23 cellular contexts compared by ENCODE assay signal in the genomic region with DNA sequence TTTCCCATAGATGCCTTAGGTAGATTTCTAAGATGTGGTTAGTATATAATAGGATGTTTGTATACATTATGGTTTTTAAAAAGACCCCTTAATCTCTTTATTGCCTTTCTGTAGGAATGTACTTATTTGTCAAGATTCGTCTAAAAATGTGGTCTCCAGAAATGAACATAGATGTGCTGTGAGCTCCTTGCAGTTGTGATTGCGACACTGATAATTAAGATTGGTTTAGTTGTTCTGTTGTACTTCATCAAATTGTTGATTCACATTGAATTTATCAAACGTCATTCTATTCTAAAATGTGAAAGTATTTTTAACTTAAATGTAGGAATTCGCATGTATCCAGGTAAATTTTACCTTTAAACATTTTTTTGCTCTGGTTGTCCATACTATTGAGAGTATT. TPM values are rescaled to one million over a fixed set of nuclear protein-coding genes. Genes with fewer than 3 reads are reported as not detected.
DNase-seq lines count a peak whose midpoint lies in the region; ATAC-seq, FAIRE-seq and TF ChIP-seq lines count a peak whose summit lies in the region.
"Had no signal": no experiment of that assay in that cellular context is flagged by ENCODE, and none has a peak within 500 bp of the region (broad histone marks: within the 10 kb centered on the region; RNA-seq: fewer than 3 reads in every experiment).

No MANE protein-coding gene starts in this region.

- H3K4me1 Mint-ChIP-seq in activated naive CD4-positive, alpha-beta T cell treated with anti-CD3 and anti-CD28 coated beads, Interleukin-2, amount 50 U/mL, for 24 hours, result peaks cover 28% of the 10 kb centered on the region
- peaks cover 11% of the 10 kb centered on the region for H3K4me1 Mint-ChIP-seq in activated naive CD4-positive, alpha-beta T cell treated with anti-CD3 and anti-CD28 coated beads for 36 hours (ENCODE audit: low read depth)

- TF ChIP-seq RAD21 in K562 (CRISPR knock-in tag; conservative IDR thresholded peaks at IDR 0.05 in 1 of 2, IDR thresholded peaks at IDR 0.05 in 1 of 2), result no peak

- peaks cover 11% of the 10 kb centered on the region for H3K36me3 Mint-ChIP-seq in activated naive CD4-positive, alpha-beta T cell treated with anti-CD3 and anti-CD28 coated beads, Interleukin-2, amount 50 U/mL, for 24 hours
- peaks cover 12% of the 10 kb centered on the region for H3K36me3 Mint-ChIP-seq in activated naive CD4-positive, alpha-beta T cell treated with anti-CD3 and anti-CD28 coated beads for 36 hours (ENCODE audit: low read depth)

- no peak for FAIRE-seq in K562 (lab: Jason Lieb, UNC)
- FAIRE-seq: GM12878 had no signal

- H3K9ac ChIP-seq in K562 (ENCODE audit: insufficient read depth in 1 of 2, low read depth in 2 of 2, low read length in 2 of 2), result no peak overlapping the region
- H3K9ac ChIP-seq: BLaER1, GM23248 had no signal

- CTCF ChIA-PET in activated naive CD4-positive, alpha-beta T cell treated with anti-CD3 and anti-CD28 coated beads for 36 hours (lab: Charles Lee), result no interaction called here
- CTCF ChIA-PET in K562 (lab: Yijun Ruan, JAX; ENCODE audit: low intra/inter-chr PET ratio), result no interaction called here

- H3K4me1 ChIP-seq in K562 (replicated peaks in 1 of 2; ENCODE audit: control insufficient read depth in 2 of 2, insufficient read depth in 2 of 2, low read length in 2 of 2) (no peaks in the 10 kb centered on the region), spleen (peaks cover 0 to 29% (median 14%) of the 10 kb centered on the region in 6 donors)
- H3K4me1 ChIP-seq: BLaER1 had no signal

- no peak for DNase-seq in activated naive CD4-positive, alpha-beta T cell treated with anti-CD3 and anti-CD28 coated beads for 36 hours
- DNase-seq in K562 (ENCODE audit: extremely low read depth in 1 of 4, low spot score in 3 of 4), result no peak
- no peak for DNase-seq in spleen
- DNase-seq in stimulated activated CD4-positive, alpha-beta T cell treated with anti-CD3 and anti-CD28 coated beads, Interleukin-4, amount 100 ng/mL, for 4 hours, result no peak
- DNase-seq: CD4-positive, alpha-beta T cell; DND-41; GM23248; H9; HFFc6; KBM-7; MV-4-11; NCI-H1105 treated with DMSO at 0.1 percent for 48 hours; NCI-H2081; NCI-H2171 treated with DMSO at 0.1 percent for 48 hours; NCI-H526; PC-9; RPMI8226; SHP77 had no signal

- H3K9me3 ChIP-seq in KOPT-K1 (ENCODE audit: insufficient read depth, low read length, poor library complexity, severe bottlenecking) (peaks cover 11% of the 10 kb centered on the region), K562 (replicated peaks; ENCODE audit: control insufficient read depth, insufficient read depth, low read depth, low read length) (no peaks in the 10 kb centered on the region), spleen (peaks cover 0 to 8% (median 2%) of the 10 kb centered on the region in 8 donors)

- no peaks in the 10 kb centered on the region for H3K27me3 Mint-ChIP-seq in activated naive CD4-positive, alpha-beta T cell treated with anti-CD3 and anti-CD28 coated beads, Interleukin-2, amount 50 U/mL, for 24 hours
- H3K27me3 Mint-ChIP-seq in activated naive CD4-positive, alpha-beta T cell treated with anti-CD3 and anti-CD28 coated beads for 36 hours (ENCODE audit: low read depth), result no peaks in the 10 kb centered on the region
- H3K27me3 Mint-ChIP-seq: CD4-positive, alpha-beta T cell had no signal

- BruUV-seq in K562 (replicated peaks; lab: Mats Ljungman, UMichigan), result no TSS peak

- H3K27me3 ChIP-seq in K562 (ENCODE audit: control insufficient read depth in 2 of 2, insufficient read depth in 2 of 2, low read length in 2 of 2) (no peaks in the 10 kb centered on the region), spleen (replicated peaks in 1 of 7) (no peaks in the 10 kb centered on the region)
- H3K27me3 ChIP-seq: BLaER1 had no signal

- no peak overlapping the region for H3K4me2 ChIP-seq in K562 (ENCODE audit: insufficient read depth, low read length)
- H3K4me2 ChIP-seq: BLaER1, PC-9 had no signal

- 68% methylated on average over 4 of the region's 4 CpGs for WGBS in K562 (ENCODE audit: insufficient coverage, low coverage, missing lambda C conversion rate)
- 75 to 85% (median 82%) methylated on average over 4 of the region's 4 CpGs for WGBS in spleen, 5 donors

- no peaks in the 10 kb centered on the region for H3K79me2 ChIP-seq in K562 (ENCODE audit: control insufficient read depth, insufficient read depth, low read length)

- H3K27ac ChIP-seq in KOPT-K1 (ENCODE audit: low read depth, low read length, poor library complexity, severe bottlenecking) (peak overlapping the region; percentile 75), K562 (ENCODE audit: extremely low read depth, low read depth, low read length) (no peak overlapping the region), spleen (peak overlapping the region in 6 of 8 donors; percentile 16 to 61 (median 56))
- H3K27ac ChIP-seq: BLaER1, GM23248, PC-9 had no signal

- H3K27ac Mint-ChIP-seq in activated naive CD4-positive, alpha-beta T cell treated with anti-CD3 and anti-CD28 coated beads, Interleukin-2, amount 50 U/mL, for 24 hours, result no peak overlapping the region
- no peak overlapping the region for H3K27ac Mint-ChIP-seq in activated naive CD4-positive, alpha-beta T cell treated with anti-CD3 and anti-CD28 coated beads for 36 hours
- H3K27ac Mint-ChIP-seq: CD4-positive, alpha-beta T cell; HFFc6 had no signal

- no peak overlapping the region for H2AFZ ChIP-seq in K562 (ENCODE audit: low read depth, low read length)
- H2AFZ ChIP-seq: GM23248, PC-9 had no signal

- H3K9me3 Mint-ChIP-seq in activated naive CD4-positive, alpha-beta T cell treated with anti-CD3 and anti-CD28 coated beads, Interleukin-2, amount 50 U/mL, for 24 hours, result no peaks in the 10 kb centered on the region
- H3K9me3 Mint-ChIP-seq in activated naive CD4-positive, alpha-beta T cell treated with anti-CD3 and anti-CD28 coated beads for 36 hours, result no peaks in the 10 kb centered on the region
- H3K9me3 Mint-ChIP-seq: CD4-positive, alpha-beta T cell; HFFc6 had no signal

- H3K9me1 ChIP-seq in K562 (ENCODE audit: control insufficient read depth, insufficient read depth, low read length), result no peaks in the 10 kb centered on the region

- H3K4me3 ChIP-seq in K562 (no peak overlapping the region), spleen (peak overlapping the region in 2 of 8 donors; percentile 12 to 51)
- H3K4me3 ChIP-seq: BLaER1, GM12878, GM23248, PC-9 had no signal

- POLR2A ChIA-PET in K562 (lab: Yijun Ruan, JAX), result no interaction called here

- TF ChIP-seq CTCF in K562 (IDR thresholded peaks at IDR 0.05 in 2 of 3, conservative IDR thresholded peaks at IDR 0.05 in 1 of 3; ENCODE audit: insufficient read depth in 2 of 3, low read depth in 1 of 3, low read length in 3 of 3) (no peak), spleen (IDR thresholded peaks at IDR 0.05 in 8 of 11, conservative IDR thresholded peaks at IDR 0.05 in 3 of 11) (no peak)

- H3K36me3 ChIP-seq in KOPT-K1 (ENCODE audit: insufficient read depth, low read length) (peaks cover 7% of the 10 kb centered on the region), K562 (ENCODE audit: control insufficient read depth, insufficient read depth, low read length) (peaks cover 14% of the 10 kb centered on the region; the same call in 2 of the 3 replicates), spleen (peaks cover 0 to 10% (median 2%) of the 10 kb centered on the region in 6 donors)

- no peaks in the 10 kb centered on the region for H4K20me1 ChIP-seq in K562 (replicated peaks; ENCODE audit: control insufficient read depth, insufficient read depth, low read length)
- H4K20me1 ChIP-seq: BLaER1 had no signal

- in situ Hi-C loops in K562 (cut with MboI), result no loop called here

- TF ChIP-seq EP300 in K562 (IDR thresholded peaks at IDR 0.05; ENCODE audit: low read length), result no peak

- H3K4me3 Mint-ChIP-seq in activated naive CD4-positive, alpha-beta T cell treated with anti-CD3 and anti-CD28 coated beads, Interleukin-2, amount 50 U/mL, for 24 hours, result peak overlapping the region; percentile 54
- no peak overlapping the region for H3K4me3 Mint-ChIP-seq in activated naive CD4-positive, alpha-beta T cell treated with anti-CD3 and anti-CD28 coated beads for 36 hours
- H3K4me3 Mint-ChIP-seq: CD4-positive, alpha-beta T cell; H9; HFFc6 had no signal

- ATAC-seq in K562, result no peak
- no peak for ATAC-seq in HG02973 (IDR thresholded peaks at IDR 0.05; ENCODE audit: unreplicated experiment)
- ATAC-seq: GM12878 had no signal

- intact Hi-C loops in activated naive CD4-positive, alpha-beta T cell treated with anti-CD3 and anti-CD28 coated beads for 36 hours (cut with micrococcal nuclease), result no loop called here
- intact Hi-C loops in K562 (cut with micrococcal nuclease), result no loop called here
- intact Hi-C loops in spleen (cut with DNase I; ENCODE audit: low total_unique reads), result no loop called here

- TF ChIP-seq POLR2A in K562 (conservative IDR thresholded peaks at IDR 0.05) (no peak), spleen (IDR thresholded peaks at IDR 0.05) (no peak)

RNA-seq across cellular contexts. Expression of a gene that starts 51.2 kb away (rescaled TPM):
- total RNA-seq in activated naive CD4-positive, alpha-beta T cell treated with anti-CD3 and anti-CD28 coated beads for 36 hours, result 10 to 100 TPM; 27.6 to 28.6 TPM
- total RNA-seq in K562 (2011; cell fraction: chromatin; rRNA removed; ENCODE audit: low replicate concordance), result 10.8 and 42.1 TPM in 2 replicates
- 8.3 and 11.2 TPM in 2 replicates for total RNA-seq in K562 (2011; cell fraction: nucleolus; rRNA removed)
- 22.1 and 38.3 TPM in 2 replicates for total RNA-seq in K562 (2011; cell fraction: nucleoplasm; rRNA removed)
- total RNA-seq in K562 (2014; rRNA removed) (15.9 and 18.0 TPM in 2 replicates), K562 (2014; rRNA removed; fragmentation: Illumina TruSeq; extraction: Trizol) (52.9 and 57.6 TPM in 2 replicates), K562 (2015; rRNA removed; fragmentation: Illumina TruSeq; extraction: Trizol) (35.6 and 40.3 TPM in 2 replicates), K562 (2021) (38.8 and 42.9 TPM in 2 replicates), spleen (10 to 100 TPM; 32.8 to 54.1 (median 39.6) TPM)
- polyA plus RNA-seq in K562 (2011; rRNA removed) (58.5 and 74.6 TPM in 2 replicates), K562 (2014; fragmentation: Illumina TruSeq; extraction: Trizol) (19.8 and 44.7 TPM in 2 replicates), K562 (2014; fragmentation: Nextera tagmentation; extraction: Ambion mirVana) (10 to 100 TPM; 48.9 to 56.8 TPM), K562 (2014; rRNA removed) (50.9 and 59.0 TPM in 2 replicates), spleen (10 to 100 TPM; 34.8 to 59.5 (median 40.3) TPM)
- 12.2 and 20.4 TPM in 2 replicates for polyA plus RNA-seq in K562 (2011; cell fraction: cytosol; rRNA removed)
- polyA plus RNA-seq in K562 (2011; cell fraction: nucleus; rRNA removed), result 15.2 and 25.7 TPM in 2 replicates
- 41.7 and 73.9 TPM in 2 replicates for polyA plus RNA-seq in K562 (2012)
- 12.4 and 13.6 TPM in 2 replicates for polyA minus RNA-seq in K562 (2011; rRNA and poly(A)+ RNA removed)
- 8.9 and 13.5 TPM in 2 replicates for polyA minus RNA-seq in K562 (2011; cell fraction: cytosol; rRNA and poly(A)+ RNA removed)
- polyA minus RNA-seq in K562 (2011; cell fraction: nucleus; rRNA and poly(A)+ RNA removed), result 34.2 and 50.4 TPM in 2 replicates

RNA-seq across cellular contexts. Expression of a gene that starts 55.9 kb away (rescaled TPM):
- total RNA-seq in activated naive CD4-positive, alpha-beta T cell treated with anti-CD3 and anti-CD28 coated beads for 36 hours, result under 1 TPM in 1 of 2 experiments, not detected in 1; 0.17 TPM
- total RNA-seq in K562 (2011; cell fraction: chromatin; rRNA removed; ENCODE audit: low replicate concordance), result 0.72 and 2.2 TPM in 2 replicates
- 0.53 TPM in 1 of 2 replicates, not detected in the other for total RNA-seq in K562 (2011; cell fraction: nucleolus; rRNA removed)
- 0.92 TPM in 1 of 2 replicates, not detected in the other for total RNA-seq in K562 (2011; cell fraction: nucleoplasm; rRNA removed)
- total RNA-seq in K562 (2014; rRNA removed) (0.24 and 0.77 TPM in 2 replicates), K562 (2014; rRNA removed; fragmentation: Illumina TruSeq; extraction: Trizol) (0.13 and 0.44 TPM in 2 replicates), K562 (2015; rRNA removed; fragmentation: Illumina TruSeq; extraction: Trizol) (0.22 and 0.41 TPM in 2 replicates), K562 (2021) (0.47 and 0.60 TPM in 2 replicates), spleen (under 1 TPM in 4 of 7 donors, not detected in 3; 0.34 to 0.76 (median 0.45) TPM)
- polyA plus RNA-seq in K562 (2011; rRNA removed) (0.24 and 0.60 TPM in 2 replicates), K562 (2014; fragmentation: Illumina TruSeq; extraction: Trizol) (0.10 TPM in 2 replicates), K562 (2014; fragmentation: Nextera tagmentation; extraction: Ambion mirVana) (under 1 TPM; 0.62 to 0.73 TPM), K562 (2014; rRNA removed) (0.15 and 0.40 TPM in 2 replicates), spleen (under 1 TPM; 0.35 to 0.50 (median 0.37) TPM)
- 0.10 TPM in 1 of 2 replicates, not detected in the other for polyA plus RNA-seq in K562 (2011; cell fraction: cytosol; rRNA removed)
- 0.44 TPM in 1 of 2 replicates, not detected in the other for polyA plus RNA-seq in K562 (2011; cell fraction: nucleus; rRNA removed)
- 0.24 and 0.35 TPM in 2 replicates for polyA plus RNA-seq in K562 (2012)
- 0.46 and 0.96 TPM in 2 replicates for polyA minus RNA-seq in K562 (2011; rRNA and poly(A)+ RNA removed)
- not detected in 2 replicates for polyA minus RNA-seq in K562 (2011; cell fraction: cytosol; rRNA and poly(A)+ RNA removed)
- polyA minus RNA-seq in K562 (2011; cell fraction: nucleus; rRNA and poly(A)+ RNA removed), result 1.1 TPM in 1 of 2 replicates, not detected in the other

RNA-seq across cellular contexts. Expression of a gene that starts 56.0 kb away (rescaled TPM):
- total RNA-seq in activated naive CD4-positive, alpha-beta T cell treated with anti-CD3 and anti-CD28 coated beads for 36 hours, result 10 to 100 TPM; 31.5 to 39.4 TPM
- 22.6 and 96.7 TPM in 2 replicates for total RNA-seq in K562 (2011; cell fraction: chromatin; rRNA removed; ENCODE audit: low replicate concordance)
- 13.2 and 20.0 TPM in 2 replicates for total RNA-seq in K562 (2011; cell fraction: nucleolus; rRNA removed)
- total RNA-seq in K562 (2011; cell fraction: nucleoplasm; rRNA removed), result 41.9 and 68.2 TPM in 2 replicates
- 28.5 and 35.5 TPM in 2 replicates for total RNA-seq in K562 (2014; rRNA removed)
- total RNA-seq in K562 (2014; rRNA removed; fragmentation: Illumina TruSeq; extraction: Trizol), result 70.2 and 77.3 TPM in 2 replicates
- total RNA-seq in K562 (2015; rRNA removed; fragmentation: Illumina TruSeq; extraction: Trizol), result 62.1 and 63.8 TPM in 2 replicates
- total RNA-seq in K562 (2021), result 54.9 and 61.5 TPM in 2 replicates
- 87.2 and 96.3 TPM in 2 replicates for polyA plus RNA-seq in K562 (2011; rRNA removed)
- polyA plus RNA-seq in K562 (2011; cell fraction: cytosol; rRNA removed), result 18.7 and 33.0 TPM in 2 replicates
- polyA plus RNA-seq in K562 (2011; cell fraction: nucleus; rRNA removed), result 65.7 and 132 TPM in 2 replicates
- polyA plus RNA-seq in K562 (2012), result 62.8 and 91.2 TPM in 2 replicates
- 78.7 and 89.9 TPM in 2 replicates for polyA plus RNA-seq in K562 (2014; fragmentation: Illumina TruSeq; extraction: Trizol)
- polyA plus RNA-seq in K562 (2014; fragmentation: Nextera tagmentation; extraction: Ambion mirVana), result 10 to 100 TPM; 72.0 to 90.2 TPM
- 43.6 and 46.9 TPM in 2 replicates for polyA plus RNA-seq in K562 (2014; rRNA removed)
- polyA minus RNA-seq in K562 (2011; rRNA and poly(A)+ RNA removed), result 73.3 and 93.8 TPM in 2 replicates
- polyA minus RNA-seq in K562 (2011; cell fraction: cytosol; rRNA and poly(A)+ RNA removed), result 26.6 and 33.4 TPM in 2 replicates
- polyA minus RNA-seq in K562 (2011; cell fraction: nucleus; rRNA and poly(A)+ RNA removed), result 59.8 and 112 TPM in 2 replicates
- 10 to 100 TPM; 42.6 to 60.3 (median 51.5) TPM for total RNA-seq in spleen
- 10 to 100 TPM; 17.9 to 22.6 (median 18.6) TPM for polyA plus RNA-seq in spleen
